ENCODE assay signal across 24 cellular contexts in the genomic region with DNA sequence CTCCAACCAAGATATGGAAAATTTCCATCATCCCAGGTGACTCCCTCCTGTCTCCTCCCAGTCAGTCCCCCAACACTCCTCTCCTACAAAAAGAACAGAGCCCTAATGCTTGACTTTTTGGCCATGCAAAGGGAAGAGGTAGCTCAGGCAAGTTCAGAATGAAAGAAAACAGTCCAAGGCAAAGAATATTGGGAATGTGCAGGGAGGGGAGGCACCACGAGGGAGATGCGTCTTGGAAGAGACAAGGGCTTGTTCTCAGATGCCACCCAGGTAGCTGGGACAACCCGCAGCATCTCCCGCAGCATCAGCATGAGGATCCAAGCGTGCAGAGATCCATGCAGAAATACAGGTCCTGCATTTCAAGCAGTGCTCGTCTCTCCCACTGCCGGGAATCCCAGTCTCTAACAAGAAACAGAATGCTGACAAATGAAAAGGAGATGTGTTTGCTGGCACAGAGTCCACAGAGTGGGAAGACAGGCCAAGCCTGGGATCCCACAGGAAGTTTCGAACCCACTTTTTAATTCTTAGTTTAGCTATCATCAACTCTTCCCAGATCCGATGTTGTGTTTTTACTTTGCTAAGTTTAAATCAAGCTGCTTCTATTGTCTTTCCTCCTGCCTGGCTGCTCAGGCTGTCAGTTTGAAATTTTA.
DNase-seq lines count a peak whose midpoint lies in the region; ATAC-seq and TF ChIP-seq lines count a peak whose summit lies in the region.
"Had no signal": no experiment of that assay in that cellular context is flagged by ENCODE, and none has a peak within 500 bp of the region (broad histone marks: within the 10 kb centered on the region; RNA-seq: fewer than 3 reads in every experiment).

No MANE protein-coding gene starts in this region.

- 47% methylated on average over 9 of the region's 9 CpGs for whole genome bisulfite sequencing in right cardiac atrium

- no peak overlapping the region for H3K27ac ChIP-seq in right cardiac atrium (ENCODE audit: low read length)
- H3K27ac ChIP-seq: body of pancreas, colonic mucosa, heart right ventricle, ovary, RWPE1, thoracic aorta had no signal

- H3K4me1 Mint-ChIP-seq in brain, result peaks cover 10% of the 10 kb centered on the region
- H3K4me1 Mint-ChIP-seq in nephron, result peaks cover 31% of the 10 kb centered on the region
- H3K4me1 Mint-ChIP-seq: activated naive CD8-positive, alpha-beta T cell treated with anti-CD3 and anti-CD28 coated beads for 36 hours; CD14-positive monocyte had no signal

- H3K9me3 Mint-ChIP-seq in brain, result no peaks in the 10 kb centered on the region
- H3K9me3 Mint-ChIP-seq in nephron, result no peaks in the 10 kb centered on the region
- H3K9me3 Mint-ChIP-seq: activated naive CD8-positive, alpha-beta T cell treated with anti-CD3 and anti-CD28 coated beads for 36 hours; activated T-helper 2 cell treated with anti-CD3 and anti-CD28 coated beads, Interferon-gamma antibody, Interleukin-2, Interleukin-4, amounts not matched to agents 10 μg/mL and 5 μg/mL and 100 μg/mL, durations not matched to agents 14 hours and 24 hours and 36 hours had no signal

- peaks cover 6% of the 10 kb centered on the region for H3K27me3 Mint-ChIP-seq in brain
- no peaks in the 10 kb centered on the region for H3K27me3 Mint-ChIP-seq in nephron (ENCODE audit: low read depth)

- peak overlapping the region in 4 of 5 experiments; percentile 32 to 76 (median 36) for H3K4me3 Mint-ChIP-seq in brain
- H3K4me3 Mint-ChIP-seq in nephron, result peak overlapping the region in 2 of 3 experiments; percentile 26 to 52
- H3K4me3 Mint-ChIP-seq: activated naive CD8-positive, alpha-beta T cell treated with anti-CD3 and anti-CD28 coated beads for 36 hours; CD14-positive monocyte had no signal

- H3K27ac Mint-ChIP-seq in brain (peak overlapping the region; percentile 25 to 87 (median 60)), nephron (peak overlapping the region; percentile 80 to 96 (median 92))
- H3K27ac Mint-ChIP-seq: activated naive CD8-positive, alpha-beta T cell treated with anti-CD3 and anti-CD28 coated beads for 36 hours; activated T-helper 2 cell treated with anti-CD3 and anti-CD28 coated beads, Interferon-gamma antibody, Interleukin-2, Interleukin-4, amounts not matched to agents 10 μg/mL and 5 μg/mL and 100 μg/mL, durations not matched to agents 14 hours and 24 hours and 36 hours; CD14-positive monocyte had no signal

- H3K27me3 ChIP-seq in right cardiac atrium (ENCODE audit: control insufficient read depth, insufficient read depth), result no peaks in the 10 kb centered on the region
- H3K27me3 ChIP-seq: body of pancreas, colonic mucosa, heart right ventricle, ovary had no signal

- no peak overlapping the region for H3K4me3 ChIP-seq in right cardiac atrium (ENCODE audit: low read length)
- H3K4me3 ChIP-seq: body of pancreas, colonic mucosa, heart right ventricle, lung, ovary, thoracic aorta had no signal

- TF ChIP-seq CTCF in brain (conservative IDR thresholded peaks at IDR 0.05), result no peak
- TF ChIP-seq CTCF in nephron (IDR thresholded peaks at IDR 0.05; ENCODE audit: unreplicated experiment in 3 of 3), result no peak

- no peaks in the 10 kb centered on the region for H3K36me3 Mint-ChIP-seq in brain
- H3K36me3 Mint-ChIP-seq in nephron (ENCODE audit: low read depth), result no peaks in the 10 kb centered on the region
- H3K36me3 Mint-ChIP-seq: activated naive CD8-positive, alpha-beta T cell treated with anti-CD3 and anti-CD28 coated beads for 36 hours; CD14-positive monocyte had no signal

- DNase-seq in left ventricle myocardium superior, result peak; percentile 36
- no peak for DNase-seq in right cardiac atrium
- no peak for DNase-seq in COLO668 (lab: John Stamatoyannopoulos, UW; ENCODE audit: unreplicated experiment)
- no peak for DNase-seq in HK-2 (ENCODE audit: unreplicated experiment)
- DNase-seq in HuH-7.5 (ENCODE audit: low spot score), result no peak
- DNase-seq: ACHN; activated CD4-positive, alpha-beta T cell treated with anti-CD3 and anti-CD28 coated beads for 48 hours; activated naive CD8-positive, alpha-beta T cell treated with anti-CD3 and anti-CD28 coated beads for 36 hours; body of pancreas; colonic mucosa; GF-D8; GOT3; MV-4-11; NCI-H1694 treated with DMSO at 0.1 percent for 48 hours; ovary had no signal

- ATAC-seq in left ventricle myocardium superior, result peak; percentile 33
- ATAC-seq in right cardiac atrium, result no peak
- no peak for ATAC-seq in GM21786 (IDR thresholded peaks at IDR 0.05; ENCODE audit: unreplicated experiment)
- ATAC-seq: body of pancreas had no signal

- intact Hi-C loops in left ventricle myocardium superior (cut with micrococcal nuclease) (no loop called here), right cardiac atrium (cut with DNase I) (no loop called here)

- H3K9me3 ChIP-seq in right cardiac atrium (ENCODE audit: control insufficient read depth, low read length), result no peaks in the 10 kb centered on the region
- H3K9me3 ChIP-seq: body of pancreas, colonic mucosa, heart right ventricle, ovary, thoracic aorta had no signal

- peaks cover 4% of the 10 kb centered on the region for H3K4me1 ChIP-seq in right cardiac atrium (ENCODE audit: control insufficient read depth, insufficient read depth, low read length)
- H3K4me1 ChIP-seq: body of pancreas, colonic mucosa had no signal
